In genomic region chr3:189118896-189119295, GRCh38 we compare ENCODE assay signal across 24 cellular contexts.
"Had no signal": no experiment of that assay in that cellular context is flagged by ENCODE, and none has a peak within 500 bp of the region (broad histone marks: within the 10 kb centered on the region; RNA-seq: fewer than 3 reads in every experiment).

No MANE protein-coding gene starts in this region.

- H3K27ac ChIP-seq: left lung, pancreas, prostate gland, sigmoid colon, testis, thyroid gland, transverse colon had no signal

- H3K9me3 ChIP-seq: lower lobe of right lung, pancreas, prostate gland, sigmoid colon, testis, thyroid gland, transverse colon, upper lobe of right lung had no signal

- DNase-seq: head of caudate nucleus; hippocampal formation; left colon; lower lobe of right lung; mammary epithelial cell; mesenchymal stem cell; naive thymus-derived CD4-positive, alpha-beta T cell; posterior cingulate gyrus; retina; right cardiac atrium; sigmoid colon; stimulated activated CD4-positive, alpha-beta T cell treated with anti-CD3 and anti-CD28 coated beads, Interleukin-1b, Interleukin-23, amount 100 ng/mL, for 48 hours; stimulated activated CD4-positive, alpha-beta T cell treated with anti-CD3 and anti-CD28 coated beads, Interleukin-2, amount 100 ng/mL, for 48 hours; stimulated activated CD4-positive, alpha-beta T cell treated with anti-CD3 and anti-CD28 coated beads, Interleukin-4, amount 100 ng/mL, for 4 hours; stimulated activated CD8-positive, alpha-beta memory T cell treated with anti-CD3 and anti-CD28 coated beads, Interleukin-4, amount 100 ng/mL, for 48 hours; stimulated activated naive CD8-positive, alpha-beta T cell treated with anti-CD3 and anti-CD28 coated beads, Interleukin-15, Interleukin-2, amounts not matched to agents 100 U/mL and 50 U/mL, for 24 hours; testis; thyroid gland; transverse colon; upper lobe of right lung had no signal

- H3K36me3 ChIP-seq: left lung, lower lobe of right lung, pancreas, prostate gland, sigmoid colon, thyroid gland, transverse colon, upper lobe of right lung had no signal

- H3K27me3 ChIP-seq: left lung, pancreas, sigmoid colon, testis, thyroid gland, transverse colon, upper lobe of right lung had no signal

- H3K4me1 ChIP-seq: pancreas, prostate gland had no signal

- H3K4me3 ChIP-seq: left lung, lower lobe of right lung, pancreas, prostate gland, sigmoid colon, smooth muscle cell, testis, thyroid gland, transverse colon, upper lobe of right lung had no signal

- H3K4me2 ChIP-seq: smooth muscle cell had no signal
